9 cellular contexts compared by ENCODE assay signal in the genomic region with DNA sequence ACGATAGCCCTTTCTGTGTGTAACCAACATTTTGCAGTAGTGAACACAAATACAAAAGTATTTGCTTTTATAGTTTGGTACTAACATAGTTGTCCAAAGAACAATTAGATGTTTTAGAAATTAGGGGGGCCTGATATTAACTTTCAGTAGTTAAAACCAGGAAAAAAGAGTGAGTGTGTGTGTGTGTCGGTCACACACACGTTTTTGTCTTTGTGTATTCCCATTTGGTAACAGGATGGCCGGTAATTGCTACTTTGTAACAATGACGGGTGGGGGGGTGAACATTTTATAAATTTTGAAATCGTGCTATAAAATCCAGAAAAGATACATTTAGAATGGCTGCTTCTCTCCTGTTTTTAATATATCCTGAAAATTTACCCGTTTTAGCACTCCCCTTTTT. TPM values are rescaled to one million over a fixed set of nuclear protein-coding genes. Genes with fewer than 3 reads are reported as not detected.
DNase-seq lines count a peak whose midpoint lies in the region; ATAC-seq, FAIRE-seq and TF ChIP-seq lines count a peak whose summit lies in the region.
"Had no signal": no experiment of that assay in that cellular context is flagged by ENCODE, and none has a peak within 500 bp of the region (broad histone marks: within the 10 kb centered on the region; RNA-seq: fewer than 3 reads in every experiment).

No MANE protein-coding gene starts in this region.

- in situ Hi-C loops in HepG2 (cut with HindIII; ENCODE audit: extremely low pct_ligation_motif_present, low pct_unique_long_range_greater_than_20kb): no loop called here

- peak overlapping the region; percentile 96 for H3K27ac ChIP-seq in HepG2 (ENCODE audit: extremely low read length, insufficient read depth, low read length)
- peak overlapping the region; percentile 92 to 95 for H3K27ac ChIP-seq in tibial artery

- 2% methylated on average over 7 of the region's 7 CpGs for WGBS in HepG2 (ENCODE audit: low lambda C conversion rate)

- H3K36me3 Mint-ChIP-seq in activated CD8-positive, alpha-beta memory T cell treated with anti-CD3 and anti-CD28 coated beads, Interleukin-2, amount 10 ng/mL, durations not matched to agents 7 days and 5 days: peaks cover 36% of the 10 kb centered on the region

- CTCF ChIA-PET in activated CD8-positive, alpha-beta memory T cell treated with anti-CD3 and anti-CD28 coated beads, Interleukin-2, amount 10 ng/mL, durations not matched to agents 7 days and 5 days (lab: Charles Lee): interaction anchor here (2.3 kb wide), 1 partner anchor 13 kb away, joined by 13 read pairs; the partner anchor contains the start of gene FASTKD1
- CTCF ChIA-PET in HepG2 (lab: Yijun Ruan, JAX; ENCODE audit: low intra/inter-chr PET ratio, low total read pairs): no interaction called here

- peaks cover 64% of the 10 kb centered on the region for H3K79me2 ChIP-seq in HepG2 (ENCODE audit: insufficient read depth, low read length)

- FAIRE-seq in HepG2 (lab: Jason Lieb, UNC): no peak

- peak overlapping the region; percentile 78 for H3K4me2 ChIP-seq in HepG2 (ENCODE audit: low read depth, low read length)

- BruUV-seq in HepG2 (replicated peaks; lab: Mats Ljungman, UMichigan): no TSS peak

- peaks cover 10% of the 10 kb centered on the region for H3K9me3 Mint-ChIP-seq in activated CD8-positive, alpha-beta memory T cell treated with anti-CD3 and anti-CD28 coated beads, Interleukin-2, amount 10 ng/mL, durations not matched to agents 7 days and 5 days (ENCODE audit: low read depth)

- no peaks in the 10 kb centered on the region for H3K27me3 Mint-ChIP-seq in activated CD8-positive, alpha-beta memory T cell treated with anti-CD3 and anti-CD28 coated beads, Interleukin-2, amount 10 ng/mL, durations not matched to agents 7 days and 5 days

- peak overlapping the region; percentile 98 for H3K9ac ChIP-seq in adipocyte (ENCODE audit: low read length)
- H3K9ac ChIP-seq in HepG2 (ENCODE audit: insufficient read depth, low read depth, low read length): peak overlapping the region; percentile 98

- H3K36me3 ChIP-seq in adipocyte (ENCODE audit: control insufficient read depth, insufficient read depth, low read length, severe bottlenecking) (no peaks in the 10 kb centered on the region), HepG2 (replicated peaks in 1 of 2; ENCODE audit: control insufficient read depth in 1 of 2, insufficient read depth in 2 of 2, low read length in 2 of 2) (no peaks in the 10 kb centered on the region; a peak in 1 of 5 replicates), tibial artery (no peaks in the 10 kb centered on the region)

- peak overlapping the region; percentile 92 for H3K4me3 ChIP-seq in adipocyte (ENCODE audit: low read length)
- peak overlapping the region; percentile 80 to 99 (median 96) for H3K4me3 ChIP-seq in HepG2 (replicated peaks in 1 of 3; ENCODE audit: insufficient read depth in 1 of 3, low read depth in 2 of 3, low read length in 3 of 3)
- peak overlapping the region; percentile 63 to 69 for H3K4me3 ChIP-seq in tibial artery

- TF ChIP-seq POLR2A in HepG2 (IDR thresholded peaks at IDR 0.05; ENCODE audit: insufficient read depth in 1 of 2, low read depth in 2 of 2, low read length in 2 of 2): no peak

- intact Hi-C loops in HepG2 (cut with micrococcal nuclease; ENCODE audit: unreplicated experiment) (loop anchor here (2.0 kb wide), 1 partner anchor 175 kb away; no protein-coding TSS in a partner anchor), tibial artery (cut with DNase I; ENCODE audit: low total_unique reads) (no loop called here)

- H3K27me3 ChIP-seq in adipocyte (replicated peaks; ENCODE audit: control insufficient read depth, insufficient read depth, low read length) (no peaks in the 10 kb centered on the region), HepG2 (ENCODE audit: control insufficient read depth in 1 of 2, insufficient read depth in 2 of 2, low read length in 2 of 2) (peaks cover 0 to 7% of the 10 kb centered on the region in 2 experiments; a peak in 2 of 5 replicates), tibial artery (no peaks in the 10 kb centered on the region)

- TF ChIP-seq RAD21 in HepG2 (CRISPR knock-in tag; IDR thresholded peaks at IDR 0.05): no peak

- peak overlapping the region; percentile 100 for H3K4me3 Mint-ChIP-seq in activated CD8-positive, alpha-beta memory T cell treated with anti-CD3 and anti-CD28 coated beads, Interleukin-2, amount 10 ng/mL, durations not matched to agents 7 days and 5 days

- TF ChIP-seq CTCF in HepG2 (CRISPR knock-in tag; IDR thresholded peaks at IDR 0.05) (no peak), tibial artery (IDR thresholded peaks at IDR 0.05) (no peak)

- H3K4me1 ChIP-seq in adipocyte (ENCODE audit: control insufficient read depth, insufficient read depth, low read length) (peaks cover 20% of the 10 kb centered on the region), HepG2 (ENCODE audit: insufficient read depth, low read length) (peaks cover 48% of the 10 kb centered on the region), tibial artery (peaks cover 0 to 27% (median 19%) of the 10 kb centered on the region in 4 donors)

- no peak for DNase-seq in activated CD8-positive, alpha-beta memory T cell treated with anti-CD3 and anti-CD28 coated beads, Interleukin-2, amount 10 ng/mL, durations not matched to agents 7 days and 5 days
- DNase-seq in activated CD8-positive, alpha-beta memory T cell treated with anti-CD3 and anti-CD28 coated beads, Interleukin-2, amount 50 U/mL, for 48 hours: no peak
- DNase-seq in adipocyte (ENCODE audit: low read depth) (peak; percentile 17), HepG2 (ENCODE audit: low spot score) (no peak), tibial artery (no peak), T-helper 9 cell (no peak), GM03348 (ENCODE audit: low spot score) (no peak)
- DNase-seq: NCI-H1092 had no signal

- POLR2A ChIA-PET in HepG2 (lab: Yijun Ruan, JAX): interaction anchor here (0.8 to 1.6 kb wide), 3 partner anchors 14 to 106 kb away, joined by 3 to 9 read pairs (median 7); partner anchors contain the start of gene BBS5

- peaks cover 37% of the 10 kb centered on the region for H3K4me1 Mint-ChIP-seq in activated CD8-positive, alpha-beta memory T cell treated with anti-CD3 and anti-CD28 coated beads, Interleukin-2, amount 10 ng/mL, durations not matched to agents 7 days and 5 days

- no peak for ATAC-seq in activated CD8-positive, alpha-beta memory T cell treated with anti-CD3 and anti-CD28 coated beads, Interleukin-2, amount 10 ng/mL, durations not matched to agents 7 days and 5 days
- ATAC-seq in HepG2 (no peak), HG02623 (IDR thresholded peaks at IDR 0.05; ENCODE audit: unreplicated experiment) (no peak)

- TF ChIP-seq EP300 in HepG2 (IDR thresholded peaks at IDR 0.05; ENCODE audit: low read depth in 2 of 2, low read length in 2 of 2) (no peak), HepG2 (CRISPR knock-in tag; IDR thresholded peaks at IDR 0.05; ENCODE audit: borderline replicate concordance) (no peak)

- H3K27ac Mint-ChIP-seq in activated CD8-positive, alpha-beta memory T cell treated with anti-CD3 and anti-CD28 coated beads, Interleukin-2, amount 10 ng/mL, durations not matched to agents 7 days and 5 days: peak overlapping the region; percentile 100

- H3K9me3 ChIP-seq in adipocyte (ENCODE audit: control insufficient read depth, low read length): no peaks in the 10 kb centered on the region
- H3K9me3 ChIP-seq in HepG2 (ENCODE audit: low read length): no peaks in the 10 kb centered on the region
- no peaks in the 10 kb centered on the region for H3K9me3 ChIP-seq in tibial artery

- peaks cover 34% of the 10 kb centered on the region for H4K20me1 ChIP-seq in HepG2 (ENCODE audit: insufficient read depth, low read length)

- H2AFZ ChIP-seq in HepG2 (ENCODE audit: low read length): no peak overlapping the region

RNA-seq across cellular contexts. Expression of gene PPIG, which starts 1.5 kb away (rescaled TPM):
- 10 to 100 TPM; 55.5 to 56.7 TPM for total RNA-seq in activated CD8-positive, alpha-beta memory T cell treated with anti-CD3 and anti-CD28 coated beads, Interleukin-2, amount 10 ng/mL, durations not matched to agents 7 days and 5 days
- total RNA-seq in HepG2 (2016; rRNA removed; fragmentation: Illumina TruSeq; extraction: Trizol): 81.0 and 133 TPM in 2 replicates
- total RNA-seq in HepG2 (2016; cell fraction: cytosol; rRNA removed; fragmentation: Illumina TruSeq; extraction: Trizol; ENCODE audit: low read depth): 43.8 and 52.0 TPM in 2 replicates
- total RNA-seq in HepG2 (2016; cell fraction: insoluble cytoplasmic fraction; rRNA removed; fragmentation: Illumina TruSeq; extraction: Trizol): 82.9 and 127 TPM in 2 replicates
- 24.4 and 29.2 TPM in 2 replicates for total RNA-seq in HepG2 (2016; cell fraction: membrane; rRNA removed; fragmentation: Illumina TruSeq; extraction: Trizol)
- total RNA-seq in HepG2 (2016; cell fraction: nucleus; rRNA removed; fragmentation: Illumina TruSeq; extraction: Trizol): 72.4 and 83.1 TPM in 2 replicates
- 22.2 and 31.3 TPM in 2 replicates for polyA plus RNA-seq in HepG2 (2011; rRNA removed)
- polyA plus RNA-seq in HepG2 (2011; cell fraction: cytosol; rRNA removed): 8.5 and 17.7 TPM in 2 replicates
- polyA plus RNA-seq in HepG2 (2011; cell fraction: nucleus; rRNA removed): 13.5 and 16.6 TPM in 2 replicates
- 32.8 and 61.8 TPM in 2 replicates for polyA plus RNA-seq in HepG2 (2012)
- 2.2 and 3.7 TPM in 2 replicates for polyA plus RNA-seq in HepG2 (2016; cell fraction: cytosol; fragmentation: Illumina TruSeq; extraction: Trizol; ENCODE audit: low read depth)
- polyA plus RNA-seq in HepG2 (2016; cell fraction: insoluble cytoplasmic fraction; fragmentation: Illumina TruSeq; extraction: Trizol; ENCODE audit: low read depth): 126 and 138 TPM in 2 replicates
- polyA plus RNA-seq in HepG2 (2016; cell fraction: membrane; fragmentation: Illumina TruSeq; extraction: Trizol; ENCODE audit: low read depth): 5.0 and 7.1 TPM in 2 replicates
- polyA plus RNA-seq in HepG2 (2016; cell fraction: nucleus; fragmentation: Illumina TruSeq; extraction: Trizol; ENCODE audit: insufficient read depth, low read depth): 86.8 and 89.0 TPM in 2 replicates
- 4.2 and 10.6 TPM in 2 replicates for polyA minus RNA-seq in HepG2 (2011; rRNA and poly(A)+ RNA removed; ENCODE audit: low replicate concordance)
- 14.6 and 17.6 TPM in 2 replicates for polyA minus RNA-seq in HepG2 (2011; cell fraction: cytosol; rRNA and poly(A)+ RNA removed)
- 76.1 and 82.5 TPM in 2 replicates for polyA minus RNA-seq in HepG2 (2011; cell fraction: nucleus; rRNA and poly(A)+ RNA removed)

RNA-seq across cellular contexts. Expression of gene FASTKD1, which starts 12.0 kb away (rescaled TPM):
- total RNA-seq in activated CD8-positive, alpha-beta memory T cell treated with anti-CD3 and anti-CD28 coated beads, Interleukin-2, amount 10 ng/mL, durations not matched to agents 7 days and 5 days: 10 to 100 TPM; 45.2 to 48.9 TPM
- total RNA-seq in HepG2 (2016; rRNA removed; fragmentation: Illumina TruSeq; extraction: Trizol): 38.0 and 43.2 TPM in 2 replicates
- 15.5 and 18.7 TPM in 2 replicates for total RNA-seq in HepG2 (2016; cell fraction: cytosol; rRNA removed; fragmentation: Illumina TruSeq; extraction: Trizol; ENCODE audit: low read depth)
- 37.9 and 45.6 TPM in 2 replicates for total RNA-seq in HepG2 (2016; cell fraction: insoluble cytoplasmic fraction; rRNA removed; fragmentation: Illumina TruSeq; extraction: Trizol)
- total RNA-seq in HepG2 (2016; cell fraction: membrane; rRNA removed; fragmentation: Illumina TruSeq; extraction: Trizol): 20.1 and 23.7 TPM in 2 replicates
- 35.9 and 37.3 TPM in 2 replicates for total RNA-seq in HepG2 (2016; cell fraction: nucleus; rRNA removed; fragmentation: Illumina TruSeq; extraction: Trizol)
- polyA plus RNA-seq in HepG2 (2011; rRNA removed): 23.8 and 35.0 TPM in 2 replicates
- 7.2 and 9.4 TPM in 2 replicates for polyA plus RNA-seq in HepG2 (2011; cell fraction: cytosol; rRNA removed)
- 36.2 and 36.8 TPM in 2 replicates for polyA plus RNA-seq in HepG2 (2011; cell fraction: nucleus; rRNA removed)
- polyA plus RNA-seq in HepG2 (2012): 25.2 and 26.2 TPM in 2 replicates
- 3.0 and 3.8 TPM in 2 replicates for polyA plus RNA-seq in HepG2 (2016; cell fraction: cytosol; fragmentation: Illumina TruSeq; extraction: Trizol; ENCODE audit: low read depth)
- polyA plus RNA-seq in HepG2 (2016; cell fraction: insoluble cytoplasmic fraction; fragmentation: Illumina TruSeq; extraction: Trizol; ENCODE audit: low read depth): 34.0 and 34.1 TPM in 2 replicates
- 9.0 and 9.3 TPM in 2 replicates for polyA plus RNA-seq in HepG2 (2016; cell fraction: membrane; fragmentation: Illumina TruSeq; extraction: Trizol; ENCODE audit: low read depth)
- 55.1 and 62.3 TPM in 2 replicates for polyA plus RNA-seq in HepG2 (2016; cell fraction: nucleus; fragmentation: Illumina TruSeq; extraction: Trizol; ENCODE audit: insufficient read depth, low read depth)
- polyA minus RNA-seq in HepG2 (2011; rRNA and poly(A)+ RNA removed; ENCODE audit: low replicate concordance): 9.1 and 13.1 TPM in 2 replicates
- 9.1 and 15.7 TPM in 2 replicates for polyA minus RNA-seq in HepG2 (2011; cell fraction: cytosol; rRNA and poly(A)+ RNA removed)
- 86.7 and 90.4 TPM in 2 replicates for polyA minus RNA-seq in HepG2 (2011; cell fraction: nucleus; rRNA and poly(A)+ RNA removed)
